Comparison of ENCODE assay signal across 21 cellular contexts in the genomic region with DNA sequence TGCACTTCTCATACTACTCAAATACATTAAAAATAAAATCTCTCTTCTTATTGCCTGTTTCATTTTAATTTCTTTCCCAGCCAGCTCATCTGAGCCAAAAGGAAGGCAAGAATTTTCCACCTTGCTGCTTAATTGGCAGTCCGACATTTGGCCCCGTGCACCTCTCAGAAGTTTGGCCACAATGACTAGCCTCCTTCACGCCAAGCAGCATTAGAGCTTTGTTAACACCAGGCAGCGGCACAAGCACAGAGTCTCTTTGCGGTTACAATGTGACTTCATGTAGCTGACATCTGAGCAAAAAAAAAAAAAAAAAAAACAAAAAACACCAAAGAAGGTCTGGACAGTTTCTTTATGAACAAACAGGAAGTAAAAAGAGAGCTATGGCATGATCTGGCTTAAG.
"Had no signal": no experiment of that assay in that cellular context is flagged by ENCODE, and none has a peak within 500 bp of the region (broad histone marks: within the 10 kb centered on the region; RNA-seq: fewer than 3 reads in every experiment).

No MANE protein-coding gene starts in this region.

- H3K4me3 ChIP-seq: SJCRH30 had no signal

- H3K27ac ChIP-seq: RWPE1, SJCRH30 had no signal

- DNase-seq: IMR-90, Karpas-422, KG1, MV-4-11, NCI-H1048, NCI-H1105, NCI-H1417, NCI-H1436 treated with DMSO at 0.1 percent for 48 hours, NCI-H1694, NCI-H187 treated with DMSO at 0.1 percent for 48 hours, NCI-H2081, NCI-H2107, NCI-H2227 treated with DMSO at 0.1 percent for 48 hours, NCI-H524, NCI-H526 treated with DMSO at 0.1 percent for 48 hours, NCI-H774, SHP77 treated with DMSO at 0.1 percent for 48 hours, SJCRH30 had no signal

- H3K4me1 ChIP-seq: SJCRH30 had no signal

- H3K9me3 ChIP-seq: SJCRH30 had no signal

- H3K36me3 ChIP-seq: SJCRH30 had no signal

- ATAC-seq: HepG2, SK-N-SH treated with all-trans-retinoic acid at 6 μM for 48 hours had no signal

- H3K27me3 ChIP-seq: SJCRH30 had no signal
